ENCODE assay signal across 10 cellular contexts in genomic region chr1:35555212-35555584, GRCh38. TPM values are rescaled to one million over a fixed set of nuclear protein-coding genes. Genes with fewer than 3 reads are reported as not detected.
DNase-seq lines count a peak whose midpoint lies in the region; ATAC-seq and TF ChIP-seq lines count a peak whose summit lies in the region.
"Had no signal": no experiment of that assay in that cellular context is flagged by ENCODE, and none has a peak within 500 bp of the region (broad histone marks: within the 10 kb centered on the region; RNA-seq: fewer than 3 reads in every experiment).

No MANE protein-coding gene starts in this region.

- DNase-seq in HAP-1 (ENCODE audit: low spot score in 2 of 2) (peak in 1 of 2 experiments; percentile 62), mesendoderm (no peak), AML-193 (lab: John Stamatoyannopoulos, UW) (no peak)
- DNase-seq: amniotic stem cell had no signal

- H2AFZ ChIP-seq in ACC112 (ENCODE audit: low read length, unreplicated experiment): no peak overlapping the region

- H4K8ac ChIP-seq in mesendoderm (ENCODE audit: low read depth, low read length): no peak overlapping the region

- no peak overlapping the region for H2BK15ac ChIP-seq in mesendoderm (replicated peaks; ENCODE audit: low read depth)

- peak overlapping the region; percentile 43 for H3K18ac ChIP-seq in mesendoderm (ENCODE audit: low read length)

- peak overlapping the region; percentile 94 to 99 (median 98) for H3K4me3 Mint-ChIP-seq in brain

- no peak for ATAC-seq in HG03460 (IDR thresholded peaks at IDR 0.05; ENCODE audit: unreplicated experiment)
- ATAC-seq in HG02970 (IDR thresholded peaks at IDR 0.05; ENCODE audit: low FRiP score, unreplicated experiment): no peak
- ATAC-seq in GM18867 (IDR thresholded peaks at IDR 0.05; ENCODE audit: unreplicated experiment): no peak
- ATAC-seq: gastroesophageal sphincter had no signal

- H3K9me3 Mint-ChIP-seq in brain: peaks cover 0 to 4% (median 0%) of the 10 kb centered on the region in 5 experiments

- H3K36me3 Mint-ChIP-seq in brain: peaks cover 31% of the 10 kb centered on the region

- no peak overlapping the region for H3K4me2 ChIP-seq in mesendoderm (ENCODE audit: low read length)

- no CpG with 5 or more reads among the region's 4 CpGs for WGBS in mesendoderm (ENCODE audit: extremely low coverage, insufficient coverage, low lambda C conversion rate)

- peaks cover 57% of the 10 kb centered on the region for H3K4me1 Mint-ChIP-seq in brain

- peak overlapping the region; percentile 77 for H3K27ac ChIP-seq in ACC112 (ENCODE audit: low read depth, low read length)
- peak overlapping the region; percentile 27 for H3K27ac ChIP-seq in mesendoderm (ENCODE audit: low read depth, low read length)

- H3K79me1 ChIP-seq in mesendoderm (ENCODE audit: low read length): peaks cover 15% of the 10 kb centered on the region

- H3K79me2 ChIP-seq in ACC112 (ENCODE audit: control insufficient read depth, insufficient read depth, low read length, unreplicated experiment) (peaks cover 35% of the 10 kb centered on the region), mesendoderm (ENCODE audit: control insufficient read depth, insufficient read depth, low read length) (peaks cover 15% of the 10 kb centered on the region)

- H3K27me3 ChIP-seq in ACC112 (ENCODE audit: insufficient read depth, low read length): no peaks in the 10 kb centered on the region
- H3K27me3 ChIP-seq in HAP-1 (ENCODE audit: low read depth): no peaks in the 10 kb centered on the region
- no peaks in the 10 kb centered on the region for H3K27me3 ChIP-seq in mesendoderm (ENCODE audit: insufficient read depth, low read length, poor library complexity)
- H3K27me3 ChIP-seq: gastroesophageal sphincter had no signal

- in situ Hi-C loops in HAP-1 (cut with MboI; ENCODE audit: low sequenced_read_pairs): no loop called here

- H3K4ac ChIP-seq in mesendoderm (ENCODE audit: low read depth, low read length): no peak overlapping the region

- H3K56ac ChIP-seq in mesendoderm (ENCODE audit: low read length): peak overlapping the region; percentile 63

- peak overlapping the region; percentile 9 for H3K9ac ChIP-seq in mesendoderm (ENCODE audit: low read length)

- no peak overlapping the region for H3K23ac ChIP-seq in mesendoderm (ENCODE audit: low read length)

- peaks cover 4% of the 10 kb centered on the region for H3K27me3 Mint-ChIP-seq in brain

- no peak overlapping the region for H2AK5ac ChIP-seq in mesendoderm (ENCODE audit: low read length)

- H3K4me1 ChIP-seq in ACC112 (ENCODE audit: control insufficient read depth, insufficient read depth, low read length, unreplicated experiment): peaks cover 36% of the 10 kb centered on the region
- H3K4me1 ChIP-seq in HAP-1: peaks cover 31% of the 10 kb centered on the region
- peaks cover 12% of the 10 kb centered on the region for H3K4me1 ChIP-seq in mesendoderm (ENCODE audit: control insufficient read depth, low read depth, low read length)

- H2BK5ac ChIP-seq in mesendoderm (ENCODE audit: low read length): peak overlapping the region; percentile 7

- no peak for TF ChIP-seq CTCF in brain (conservative IDR thresholded peaks at IDR 0.05)

- H3K36me3 ChIP-seq in ACC112 (ENCODE audit: insufficient read depth, low read length): peaks cover 8% of the 10 kb centered on the region; the same call in 1 of the 2 replicates
- peaks cover 22% of the 10 kb centered on the region for H3K36me3 ChIP-seq in HAP-1 (replicated peaks)
- no peaks in the 10 kb centered on the region for H3K36me3 ChIP-seq in mesendoderm (ENCODE audit: control insufficient read depth, insufficient read depth, low read length)

- H4K5ac ChIP-seq in mesendoderm (ENCODE audit: low read length): no peak overlapping the region

- H3K27ac Mint-ChIP-seq in brain: peak overlapping the region in 4 of 5 experiments; percentile 20 to 97 (median 65)

- no peak overlapping the region for H2BK120ac ChIP-seq in mesendoderm (ENCODE audit: low read depth, low read length)

- H3K4me3 ChIP-seq in ACC112 (ENCODE audit: low read depth, low read length) (peak overlapping the region; percentile 94), HAP-1 (peak overlapping the region; percentile 98), mesendoderm (ENCODE audit: low read length) (no peak overlapping the region)

- H3K9me3 ChIP-seq in HAP-1: no peaks in the 10 kb centered on the region
- H3K9me3 ChIP-seq: gastroesophageal sphincter had no signal

RNA-seq across cellular contexts. Expression of gene KIAA0319L, which starts 2.0 kb away (rescaled TPM):
- 42.9 TPM for polyA plus RNA-seq in brain (ENCODE audit: insufficient read depth, low read depth, low replicate concordance)
- 15.1 TPM for polyA plus RNA-seq in mesendoderm (2013, experiment 1 of 2)
- polyA plus RNA-seq in mesendoderm (2013, experiment 2 of 2): 16.4 TPM

RNA-seq across cellular contexts. Expression of gene NCDN, which starts 2.4 kb away (rescaled TPM):
- 152 TPM for polyA plus RNA-seq in brain (ENCODE audit: insufficient read depth, low read depth, low replicate concordance)
- 27.8 TPM for polyA plus RNA-seq in mesendoderm (2013, experiment 1 of 2)
- polyA plus RNA-seq in mesendoderm (2013, experiment 2 of 2): 28.0 TPM

RNA-seq across cellular contexts. Expression of gene TFAP2E, which starts 17.9 kb away (rescaled TPM):
- polyA plus RNA-seq in brain (ENCODE audit: insufficient read depth, low read depth, low replicate concordance): 0.32 TPM
- 0.20 TPM for polyA plus RNA-seq in mesendoderm (2013, experiment 1 of 2)
- 0.14 TPM for polyA plus RNA-seq in mesendoderm (2013, experiment 2 of 2)
